8 cellular contexts compared by ENCODE assay signal in the genomic region with DNA sequence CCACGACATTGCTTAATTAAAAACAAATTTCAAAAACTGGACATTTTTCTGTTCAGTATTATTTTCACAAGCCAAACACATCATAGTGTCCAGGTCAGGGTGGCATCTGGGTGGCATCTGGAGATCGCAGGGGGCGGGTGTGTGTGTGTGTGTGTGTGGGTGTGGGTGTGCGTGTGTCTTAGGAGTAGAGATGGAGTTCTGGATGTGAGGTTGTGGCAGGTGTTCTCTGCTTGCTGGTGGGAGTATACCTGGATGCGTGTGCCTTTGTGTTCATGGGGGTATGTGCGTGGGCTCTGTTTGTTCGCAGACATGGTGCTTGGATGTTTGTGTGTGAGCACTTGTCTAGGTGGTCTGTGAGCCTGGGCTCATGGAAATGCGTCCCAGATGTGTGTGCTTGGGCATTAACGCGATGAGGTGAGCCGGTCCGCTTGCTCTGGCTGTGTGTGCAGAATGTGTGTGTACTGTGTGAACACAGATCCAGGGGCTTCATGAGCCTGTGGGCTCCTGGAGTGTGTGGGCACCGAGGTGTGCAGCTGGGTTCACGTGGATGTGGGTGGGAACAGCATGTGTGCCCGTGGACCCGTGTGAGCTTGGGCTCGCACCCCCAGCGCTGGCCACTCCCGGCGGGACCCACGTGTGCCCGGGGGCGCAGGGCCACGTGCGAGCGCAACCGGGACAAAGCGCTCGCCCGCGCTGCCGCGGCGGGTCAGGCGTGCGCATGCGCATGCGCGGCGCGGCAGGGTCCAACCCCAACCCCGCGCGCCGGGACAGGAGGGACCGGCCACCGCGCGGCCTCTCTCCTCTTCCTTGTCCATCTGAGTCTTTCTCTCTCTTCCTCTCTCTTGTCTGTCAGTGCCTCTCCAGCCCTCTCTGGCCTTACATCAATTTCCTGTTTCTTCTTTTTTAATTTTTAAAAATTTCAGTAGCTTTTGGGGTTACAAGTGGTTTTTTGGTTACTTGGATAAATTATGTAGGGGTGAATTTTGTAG.
DNase-seq lines count a peak whose midpoint lies in the region; ATAC-seq and TF ChIP-seq lines count a peak whose summit lies in the region.

No MANE protein-coding gene starts in this region.

- peaks cover 49% of the 10 kb centered on the region for H3K27me3 Mint-ChIP-seq in central memory CD8-positive, alpha-beta T cell

- no peaks in the 10 kb centered on the region for H3K9me3 ChIP-seq in HUES6 (ENCODE audit: control insufficient read depth, insufficient read depth, low read depth, low read length)
- no peaks in the 10 kb centered on the region for H3K9me3 ChIP-seq in SK-N-MC (ENCODE audit: low read depth, low read length)
- H3K9me3 ChIP-seq in right lobe of liver, result no peaks in the 10 kb centered on the region

- no peak for TF ChIP-seq POLR2A in right lobe of liver (IDR thresholded peaks at IDR 0.05)

- intact Hi-C loops in right lobe of liver (cut with DNase I), result no loop called here

- H3K9ac ChIP-seq in HUES6 (ENCODE audit: low read length) (peak overlapping the region; percentile 48), SK-N-MC (ENCODE audit: insufficient read length) (peak overlapping the region; percentile 68)

- WGBS in right lobe of liver (ENCODE audit: insufficient coverage, low coverage, low lambda C conversion rate, missing lambda C conversion rate), result 6% methylated on average over 22 of the region's 49 CpGs

- peaks cover 15% of the 10 kb centered on the region for H3K4me1 Mint-ChIP-seq in central memory CD8-positive, alpha-beta T cell

- peaks cover 4% of the 10 kb centered on the region for H3K36me3 Mint-ChIP-seq in central memory CD8-positive, alpha-beta T cell (ENCODE audit: insufficient read depth)

- H3K27ac Mint-ChIP-seq in central memory CD8-positive, alpha-beta T cell (ENCODE audit: low read depth), result no peak overlapping the region

- DNase-seq in NK-92 treated with Interleukin-12 subunit alpha and Interleukin-12 subunit beta, amount 100 ng/mL, for 24 hours (lab: John Stamatoyannopoulos, UW), result peak; percentile 14
- no peak for DNase-seq in NK-92 (lab: John Stamatoyannopoulos, UW; ENCODE audit: unreplicated experiment)
- DNase-seq in SK-N-MC (ENCODE audit: low read depth, low spot score), result no peak
- DNase-seq in central memory CD8-positive, alpha-beta T cell (ENCODE audit: low spot score in 2 of 2), result no peak
- peak in 1 of 3 donors; percentile 51 for DNase-seq in right lobe of liver
- DNase-seq in stimulated activated CD4-positive, alpha-beta T cell treated with anti-CD3 and anti-CD28 coated beads, TNF-alpha, amount 100 ng/mL, for 4 hours (ENCODE audit: low read depth in 3 of 3), result peak in 2 of 3 experiments; percentile 18 to 35
- no peak for DNase-seq in central memory CD4-positive, alpha-beta T cell

- H3K27me3 ChIP-seq in HUES6 (ENCODE audit: control insufficient read depth, insufficient read depth, low read length) (no peaks in the 10 kb centered on the region), right lobe of liver (no peaks in the 10 kb centered on the region)

- H3K4me3 ChIP-seq in HUES6 (ENCODE audit: low read depth, low read length), result peak overlapping the region; percentile 43
- peak overlapping the region; percentile 70 for H3K4me3 ChIP-seq in SK-N-MC
- peak overlapping the region in 2 of 3 donors; percentile 21 to 35 for H3K4me3 ChIP-seq in right lobe of liver

- peak overlapping the region; percentile 65 for H3K4me3 Mint-ChIP-seq in central memory CD8-positive, alpha-beta T cell

- H3K36me3 ChIP-seq in HUES6 (ENCODE audit: control insufficient read depth, insufficient read depth, low read length) (peaks cover 29% of the 10 kb centered on the region), SK-N-MC (ENCODE audit: insufficient read depth, low read length) (no peaks in the 10 kb centered on the region), right lobe of liver (no peaks in the 10 kb centered on the region)

- H3K27ac ChIP-seq in HUES6 (ENCODE audit: low read depth, low read length), result no peak overlapping the region
- H3K27ac ChIP-seq in SK-N-MC, result no peak overlapping the region
- H3K27ac ChIP-seq in right lobe of liver, result no peak overlapping the region

- no peak for ATAC-seq in central memory CD8-positive, alpha-beta T cell (replicated peaks; ENCODE audit: extremely low read depth, poor library complexity, severe bottlenecking)
- peak; percentile 63 to 73 (median 68) for ATAC-seq in right lobe of liver

- peaks cover 29% of the 10 kb centered on the region for H3K4me1 ChIP-seq in HUES6 (ENCODE audit: control insufficient read depth, insufficient read depth, low read length)
- H3K4me1 ChIP-seq in right lobe of liver, result peaks cover 0 to 9% (median 0%) of the 10 kb centered on the region in 4 donors

- no peak for TF ChIP-seq CTCF in right lobe of liver (IDR thresholded peaks at IDR 0.05)

- no peaks in the 10 kb centered on the region for H3K9me3 Mint-ChIP-seq in central memory CD8-positive, alpha-beta T cell

Comparison
In these comparisons a context has a peak if more than half of its experiments do, and no peak if none do; other contexts are left out.
1. DNase-seq: peak in NK-92 treated with Interleukin-12 subunit alpha and Interleukin-12 subunit beta, amount 100 ng/mL, for 24 hours (single experiment) and stimulated activated CD4-positive, alpha-beta T cell treated with anti-CD3 and anti-CD28 coated beads, TNF-alpha, amount 100 ng/mL, for 4 hours (2 of 3); none in NK-92 (single experiment), SK-N-MC (single experiment), central memory CD8-positive, alpha-beta T cell (0 of 2) and central memory CD4-positive, alpha-beta T cell (single experiment).
2. Peak in every context shown above with its lines, with median percentiles within 50 percentile points of each other: H3K4me3 ChIP-seq.